In the genomic region with DNA sequence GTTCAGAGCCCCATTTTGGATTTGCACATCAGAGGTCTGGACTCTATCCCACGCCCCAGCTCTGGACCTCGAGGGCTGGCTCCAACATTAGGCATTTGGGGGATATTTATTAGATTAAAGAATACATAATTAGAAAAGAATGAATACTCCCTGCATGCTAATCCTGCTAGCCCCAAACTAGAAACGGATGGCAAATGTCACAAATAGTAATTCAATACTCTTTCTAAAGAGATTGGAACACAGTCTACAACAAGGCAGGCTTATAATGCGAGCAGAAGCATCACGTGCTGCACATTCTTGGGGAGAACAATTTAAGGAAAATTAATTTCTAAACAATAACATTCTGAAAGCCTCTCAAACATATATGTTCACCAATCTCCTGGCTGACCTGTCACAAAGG, we compare ENCODE assay signal across 10 cellular contexts. TPM values are rescaled to one million over a fixed set of nuclear protein-coding genes. Genes with fewer than 3 reads are reported as not detected.
A peak's percentile ranks its signal among the peaks of the same experiment; 100 is the strongest.
DNase-seq lines count a peak whose midpoint lies in the region; ATAC-seq and TF ChIP-seq lines count a peak whose summit lies in the region.
"Had no signal": no experiment of that assay in that cellular context is flagged by ENCODE, and none has a peak within 500 bp of the region (broad histone marks: within the 10 kb centered on the region; RNA-seq: fewer than 3 reads in every experiment).

No MANE protein-coding gene starts in this region.

- peak overlapping the region; percentile 59 to 89 (median 84) for H3K27ac ChIP-seq in gastroesophageal sphincter
- peak overlapping the region in 20 of 21 experiments; percentile 26 to 89 (median 70) for H3K27ac ChIP-seq in skin epidermis

- no peaks in the 10 kb centered on the region for H3K27me3 Mint-ChIP-seq in HFFc6 (ENCODE audit: insufficient read depth)
- H3K27me3 Mint-ChIP-seq in activated CD4-positive, alpha-beta memory T cell treated with anti-CD3 and anti-CD28 coated beads for 36 hours = no peaks in the 10 kb centered on the region

- intact Hi-C loops in activated CD4-positive, alpha-beta memory T cell treated with anti-CD3 and anti-CD28 coated beads for 36 hours (cut with micrococcal nuclease) = loop anchor here (1.0 to 10.0 kb wide), 6 partner anchors 21 to 957 kb away; a partner anchor contains a TSS

- H3K27me3 ChIP-seq in gastroesophageal sphincter = no peaks in the 10 kb centered on the region

- DNase-seq in HFFc6 (no peak), globus pallidus (ENCODE audit: low spot score) (no peak), NCI-H146 (lab: John Stamatoyannopoulos, UW) (no peak), NOMO-1 (lab: John Stamatoyannopoulos, UW; ENCODE audit: unreplicated experiment in 2 of 2) (no peak), occipital lobe (lab: John Stamatoyannopoulos, UW) (no peak)
- no peak for DNase-seq in activated CD4-positive, alpha-beta memory T cell treated with anti-CD3 and anti-CD28 coated beads for 36 hours
- DNase-seq: NCI-H1417 had no signal

- H3K4me3 Mint-ChIP-seq in HFFc6 = peak overlapping the region; percentile 84; the same call in 1 of the 2 replicates
- H3K4me3 Mint-ChIP-seq in activated CD4-positive, alpha-beta memory T cell treated with anti-CD3 and anti-CD28 coated beads for 36 hours = no peak overlapping the region

- no peaks in the 10 kb centered on the region for H3K36me3 Mint-ChIP-seq in HFFc6 (ENCODE audit: low read depth)
- no peaks in the 10 kb centered on the region for H3K36me3 Mint-ChIP-seq in activated CD4-positive, alpha-beta memory T cell treated with anti-CD3 and anti-CD28 coated beads for 36 hours
- H3K36me3 Mint-ChIP-seq: brain had no signal

- no peak for TF ChIP-seq CTCF in HFFc6 (IDR thresholded peaks at IDR 0.05)
- TF ChIP-seq CTCF in gastroesophageal sphincter (IDR thresholded peaks at IDR 0.05) = no peak

- CTCF ChIA-PET in activated CD4-positive, alpha-beta memory T cell treated with anti-CD3 and anti-CD28 coated beads for 36 hours (lab: Charles Lee) = interaction anchor here (1.2 to 5.7 kb wide), 9 partner anchors 10 to 156 kb away, joined by 3 to 57 read pairs (median 5); no protein-coding TSS in a partner anchor

- POLR2A ChIA-PET in activated CD4-positive, alpha-beta memory T cell treated with anti-CD3 and anti-CD28 coated beads for 36 hours (lab: Charles Lee) = interaction anchor here (1.0 to 4.2 kb wide), 12 partner anchors 10 to 378 kb away, joined by 3 to 70 read pairs (median 8); a partner anchor contains a TSS

- peak overlapping the region; percentile 91 for H3K27ac Mint-ChIP-seq in HFFc6
- H3K27ac Mint-ChIP-seq in activated CD4-positive, alpha-beta memory T cell treated with anti-CD3 and anti-CD28 coated beads for 36 hours = peak overlapping the region; percentile 93

- no peak for ATAC-seq in gastroesophageal sphincter

- TF ChIP-seq EP300 in gastroesophageal sphincter (IDR thresholded peaks at IDR 0.05) = no peak

- WGBS in gastroesophageal sphincter (ENCODE audit: low coverage in 1 of 2), 2 donors = 2 to 30% methylated on average over 4 to 5 of the region's 5 CpGs

- H3K4me1 Mint-ChIP-seq in HFFc6 (ENCODE audit: low read depth) = peaks cover 30% of the 10 kb centered on the region
- peaks cover 67% of the 10 kb centered on the region for H3K4me1 Mint-ChIP-seq in activated CD4-positive, alpha-beta memory T cell treated with anti-CD3 and anti-CD28 coated beads for 36 hours (ENCODE audit: low read depth)

- peaks cover 20 to 57% (median 25%) of the 10 kb centered on the region in 3 donors for H3K4me1 ChIP-seq in gastroesophageal sphincter

- H3K9me3 ChIP-seq in gastroesophageal sphincter = no peaks in the 10 kb centered on the region

- H3K4me3 ChIP-seq in gastroesophageal sphincter (no peak overlapping the region), skin epidermis (no peak overlapping the region)

- H3K9me3 Mint-ChIP-seq in HFFc6 = no peaks in the 10 kb centered on the region
- H3K9me3 Mint-ChIP-seq in activated CD4-positive, alpha-beta memory T cell treated with anti-CD3 and anti-CD28 coated beads for 36 hours = no peaks in the 10 kb centered on the region
- H3K9me3 Mint-ChIP-seq: brain had no signal

- no peak for TF ChIP-seq POLR2A in gastroesophageal sphincter (IDR thresholded peaks at IDR 0.05)

- H3K36me3 ChIP-seq in gastroesophageal sphincter = no peaks in the 10 kb centered on the region

RNA-seq across cellular contexts. Expression of a gene that starts 27.6 kb away (rescaled TPM):
- 10 to 100 TPM; 75.7 to 82.9 (median 80.3) TPM for total RNA-seq in HFFc6 (2021; fragmentation: NEBNext Ultra II Directional; extraction: Animal tissue kit (Norgen Biotek cat#: 25700))
- total RNA-seq in activated CD4-positive, alpha-beta memory T cell treated with anti-CD3 and anti-CD28 coated beads for 36 hours = 100 to 1,000 TPM; 292 to 294 TPM
- total RNA-seq in gastroesophageal sphincter (100 to 1,000 TPM; 177 to 268 (median 214) TPM), occipital lobe (31.0 TPM)
